In the genomic region with DNA sequence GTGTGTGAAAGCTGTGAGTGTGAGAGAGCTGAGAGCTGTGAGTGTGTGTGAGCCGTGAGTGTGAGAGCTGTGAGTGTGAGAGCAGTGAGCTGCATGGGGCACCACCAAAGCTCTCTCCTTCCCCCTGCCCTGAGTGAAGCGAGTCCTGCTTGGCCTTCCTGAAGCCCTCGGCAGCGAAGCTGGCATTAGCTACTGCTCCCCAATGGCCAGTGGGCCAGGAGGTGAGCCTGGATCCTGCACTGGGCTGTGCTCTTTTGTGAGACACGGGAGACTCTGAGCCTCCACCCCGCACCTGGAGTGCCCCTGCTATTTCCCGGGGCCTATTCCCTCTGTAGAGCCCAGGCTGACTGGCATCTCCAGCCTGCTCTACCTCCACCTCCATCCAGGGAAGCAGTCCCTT, we compare ENCODE assay signal across 15 cellular contexts. TPM values are rescaled to one million over a fixed set of nuclear protein-coding genes. Genes with fewer than 3 reads are reported as not detected.
DNase-seq lines count a peak whose midpoint lies in the region; ATAC-seq lines count a peak whose summit lies in the region.
"Had no signal": no experiment of that assay in that cellular context is flagged by ENCODE, and none has a peak within 500 bp of the region (broad histone marks: within the 10 kb centered on the region; RNA-seq: fewer than 3 reads in every experiment).

No MANE protein-coding gene starts in this region.

- intact Hi-C loops in dendritic cell treated with granulocyte-macrophage colony-stimulating factor and Interleukin-4, amounts not matched to agents 40 ng/mL and 50 ng/mL, for 4 days (cut with micrococcal nuclease): no loop called here
- intact Hi-C loops in sciatic nerve (cut with DNase I): no loop called here
- intact Hi-C loops in aorta (cut with DNase I): no loop called here

- peak overlapping the region; percentile 76 for H3K27ac Mint-ChIP-seq in T-helper 17 cell
- H3K27ac Mint-ChIP-seq in dendritic cell treated with granulocyte-macrophage colony-stimulating factor and Interleukin-4, amounts not matched to agents 40 ng/mL and 50 ng/mL, for 4 days: peak overlapping the region; percentile 20
- H3K27ac Mint-ChIP-seq: B cell; CD8-positive, alpha-beta T cell; GM23338 had no signal

- H3K4me1 Mint-ChIP-seq in T-helper 17 cell: peaks cover 2% of the 10 kb centered on the region
- H3K4me1 Mint-ChIP-seq in dendritic cell treated with granulocyte-macrophage colony-stimulating factor and Interleukin-4, amounts not matched to agents 40 ng/mL and 50 ng/mL, for 4 days (ENCODE audit: low read depth): peaks cover 17% of the 10 kb centered on the region
- H3K4me1 Mint-ChIP-seq: B cell had no signal

- ATAC-seq in T-helper 17 cell (no peak), sciatic nerve (peak; percentile 42), aorta (ENCODE audit: low FRiP score) (peak; percentile 51)
- ATAC-seq: CD8-positive, alpha-beta T cell; GM23338 had no signal

- peaks cover 38% of the 10 kb centered on the region for H3K27me3 Mint-ChIP-seq in T-helper 17 cell
- peaks cover 34% of the 10 kb centered on the region for H3K27me3 Mint-ChIP-seq in dendritic cell treated with granulocyte-macrophage colony-stimulating factor and Interleukin-4, amounts not matched to agents 40 ng/mL and 50 ng/mL, for 4 days

- DNase-seq in T-helper 17 cell (no peak), sciatic nerve (ENCODE audit: low spot score) (no peak), aorta (no peak), T-helper 9 cell (no peak)
- no peak for DNase-seq in stimulated activated CD4-positive, alpha-beta T cell treated with anti-CD3 and anti-CD28 coated beads, Interleukin-2, amount 100 ng/mL, for 24 hours
- DNase-seq: Calu3; CD8-positive, alpha-beta T cell; DMS79 treated with DMSO at 0.1 percent for 48 hours; GF-D8; HCEC 1CT had no signal

- no peak overlapping the region for H3K27ac ChIP-seq in aorta (ENCODE audit: low read depth in 1 of 2, low read length in 2 of 2)
- H3K27ac ChIP-seq: BLaER1 treated with 17β-estradiol and CSF1 and Interleukin-3, amounts not matched to agents 10 nM and 100 nM; HL-60 had no signal

- no peaks in the 10 kb centered on the region for H3K27me3 ChIP-seq in aorta (ENCODE audit: control insufficient read depth in 1 of 2, insufficient read depth in 2 of 2, low read length in 1 of 2)
- H3K27me3 ChIP-seq: BLaER1 treated with 17β-estradiol and CSF1 and Interleukin-3, amounts not matched to agents 10 nM and 100 nM had no signal

- no peaks in the 10 kb centered on the region for H3K36me3 Mint-ChIP-seq in T-helper 17 cell (ENCODE audit: low read depth)
- no peaks in the 10 kb centered on the region for H3K36me3 Mint-ChIP-seq in dendritic cell treated with granulocyte-macrophage colony-stimulating factor and Interleukin-4, amounts not matched to agents 40 ng/mL and 50 ng/mL, for 4 days (ENCODE audit: low read depth)
- H3K36me3 Mint-ChIP-seq: CD8-positive, alpha-beta T cell had no signal

- H3K36me3 ChIP-seq in aorta (ENCODE audit: control insufficient read depth in 1 of 2, insufficient read depth in 2 of 2, low read length in 1 of 2): no peaks in the 10 kb centered on the region
- H3K36me3 ChIP-seq: BLaER1 treated with 17β-estradiol and CSF1 and Interleukin-3, amounts not matched to agents 10 nM and 100 nM had no signal

- no peaks in the 10 kb centered on the region for H3K9me3 Mint-ChIP-seq in dendritic cell treated with granulocyte-macrophage colony-stimulating factor and Interleukin-4, amounts not matched to agents 40 ng/mL and 50 ng/mL, for 4 days
- H3K9me3 Mint-ChIP-seq: CD8-positive, alpha-beta T cell; GM23338 had no signal

- no peak overlapping the region for H3K4me3 ChIP-seq in aorta (ENCODE audit: low read length in 2 of 2)
- H3K4me3 ChIP-seq: BLaER1 treated with 17β-estradiol and CSF1 and Interleukin-3, amounts not matched to agents 10 nM and 100 nM; GM23338 had no signal

- no peak overlapping the region for H3K4me3 Mint-ChIP-seq in T-helper 17 cell
- no peak overlapping the region for H3K4me3 Mint-ChIP-seq in dendritic cell treated with granulocyte-macrophage colony-stimulating factor and Interleukin-4, amounts not matched to agents 40 ng/mL and 50 ng/mL, for 4 days
- H3K4me3 Mint-ChIP-seq: B cell; CD8-positive, alpha-beta T cell; GM23338 had no signal

- no peaks in the 10 kb centered on the region for H3K4me1 ChIP-seq in aorta (ENCODE audit: control insufficient read depth in 1 of 2, insufficient read depth in 2 of 2, low read length in 2 of 2)

- WGBS in aorta, 2 donors: 92% methylated on average over 7 of the region's 7 CpGs

- H3K9me3 ChIP-seq in T-helper 17 cell (ENCODE audit: control insufficient read depth, low read length, poor library complexity, severe bottlenecking) (no peaks in the 10 kb centered on the region), aorta (ENCODE audit: control insufficient read depth, low read length) (no peaks in the 10 kb centered on the region)
- H3K9me3 ChIP-seq: BLaER1 treated with 17β-estradiol and CSF1 and Interleukin-3, amounts not matched to agents 10 nM and 100 nM had no signal

RNA-seq across cellular contexts. Expression of a gene that starts 51.5 kb away (rescaled TPM):
- total RNA-seq in T-helper 17 cell: 100 to 1,000 TPM; 143 to 153 TPM
- 52.4 TPM for total RNA-seq in sciatic nerve
- total RNA-seq in aorta: 10 to 100 TPM; 50.6 to 81.1 TPM
- polyA plus RNA-seq in aorta: 10 to 100 TPM; 20.6 to 30.1 TPM
